In genomic region chr2:45014016-45014702, GRCh38 we compare ENCODE assay signal across 8 cellular contexts. TPM values are rescaled to one million over a fixed set of nuclear protein-coding genes. Genes with fewer than 3 reads are reported as not detected.
DNase-seq lines count a peak whose midpoint lies in the region; ATAC-seq and TF ChIP-seq lines count a peak whose summit lies in the region.

No MANE protein-coding gene starts in this region.

- H2AFZ ChIP-seq in neuronal stem cell (ENCODE audit: low read length): peak overlapping the region; percentile 85

- no peak overlapping the region for H3K4ac ChIP-seq in neuronal stem cell (ENCODE audit: low read length)

- no peak overlapping the region for H3K9ac ChIP-seq in neuronal stem cell (ENCODE audit: low read depth, low read length, poor library complexity)

- H3K36me3 ChIP-seq in neuronal stem cell (replicated peaks in 1 of 2; ENCODE audit: control insufficient read depth in 2 of 2, insufficient read depth in 2 of 2, low read length in 2 of 2): no peaks in the 10 kb centered on the region

- H4K91ac ChIP-seq in neuronal stem cell (ENCODE audit: low read depth, low read length, poor library complexity): no peak overlapping the region

- TF ChIP-seq CTCF in AG04450 (IDR thresholded peaks at IDR 0.05; ENCODE audit: low read depth, low read length) (peak; percentile 37; the same call in 1 of the 2 replicates), fibroblast of pulmonary artery (IDR thresholded peaks at IDR 0.05; ENCODE audit: low read length, missing control alignments) (peak; percentile 30)

- H2BK5ac ChIP-seq in neuronal stem cell (ENCODE audit: low read length): no peak overlapping the region

- POLR2A ChIA-PET in AG04450 (lab: Yijun Ruan, JAX): no interaction called here

- peak overlapping the region; percentile 69 for H2BK15ac ChIP-seq in neuronal stem cell (ENCODE audit: low read length)

- H3K4me3 ChIP-seq in AG04450 (ENCODE audit: low read depth, low read length) (no peak overlapping the region), fibroblast of pulmonary artery (replicated peaks; ENCODE audit: low read depth, low read length) (peak overlapping the region; percentile 37), neuronal stem cell (ENCODE audit: low read length in 2 of 2) (peak overlapping the region; percentile 1 to 74)

- H3K27me3 ChIP-seq in AG04450 (ENCODE audit: control insufficient read depth, insufficient read depth, low read length): peaks cover 86% of the 10 kb centered on the region
- H3K27me3 ChIP-seq in neuronal stem cell (ENCODE audit: control insufficient read depth in 3 of 3, insufficient read depth in 3 of 3, low read depth in 1 of 3, low read length in 3 of 3): peaks cover 33 to 89% (median 41%) of the 10 kb centered on the region in 3 experiments

- CTCF ChIA-PET in AG04450 (lab: Charles Lee): no interaction called here

- DNase-seq in AG04450 (ENCODE audit: low read depth, low spot score) (no peak), GOT3 (lab: John Stamatoyannopoulos, UW) (peak; percentile 36), SKM-1 treated with dmso at 0.1 percent for 144 hours (lab: John Stamatoyannopoulos, UW; ENCODE audit: unreplicated experiment) (peak; percentile 43), fibroblast of pulmonary artery (ENCODE audit: low read depth) (peak; percentile 69), neuronal stem cell (ENCODE audit: low spot score) (no peak), hippocampal formation (lab: John Stamatoyannopoulos, UW) (no peak)
- no peak for DNase-seq in central memory CD4-positive, alpha-beta T cell

- H3K4me1 ChIP-seq in neuronal stem cell (ENCODE audit: control insufficient read depth in 2 of 2, insufficient read depth in 1 of 2, low read depth in 1 of 2, low read length in 2 of 2): peaks cover 12 to 24% of the 10 kb centered on the region in 2 donors

- no peaks in the 10 kb centered on the region for H3K79me1 ChIP-seq in neuronal stem cell (ENCODE audit: low read depth, low read length)

- H3K9me3 ChIP-seq in AG04450 (ENCODE audit: control insufficient read depth, insufficient read depth, low read length): peaks cover 17% of the 10 kb centered on the region; the same call in 1 of the 2 replicates
- H3K9me3 ChIP-seq in neuronal stem cell (replicated peaks in 1 of 2; ENCODE audit: control insufficient read depth in 2 of 2, insufficient read depth in 1 of 2, low read depth in 1 of 2, low read length in 2 of 2): peaks cover 0 to under 1% of the 10 kb centered on the region in 2 donors

- H2BK12ac ChIP-seq in neuronal stem cell (ENCODE audit: low read length): peak overlapping the region; percentile 30

- H4K8ac ChIP-seq in neuronal stem cell (ENCODE audit: low read depth, low read length): no peak overlapping the region

- peak overlapping the region; percentile 61 for H2BK120ac ChIP-seq in neuronal stem cell (ENCODE audit: low read depth, low read length)

- no CpG with 5 or more reads among the region's 57 CpGs for WGBS in neuronal stem cell (ENCODE audit: extremely low coverage in 2 of 2, insufficient read length in 2 of 2, insufficient replicate concordance in 1 of 2), 2 donors

- peak overlapping the region; percentile 93 for H3K18ac ChIP-seq in neuronal stem cell (ENCODE audit: low read length)

- no peak overlapping the region for H3K14ac ChIP-seq in neuronal stem cell (ENCODE audit: low read length)

- H3K27ac ChIP-seq in AG04450 (ENCODE audit: low read depth, low read length): no peak overlapping the region
- no peak overlapping the region for H3K27ac ChIP-seq in neuronal stem cell (replicated peaks; ENCODE audit: low read length)

- ATAC-seq in GM21423 (IDR thresholded peaks at IDR 0.05; ENCODE audit: unreplicated experiment): no peak

- H3K23ac ChIP-seq in neuronal stem cell (ENCODE audit: low read depth, low read length, poor library complexity): no peak overlapping the region

- peak overlapping the region; percentile 70 for H2AK5ac ChIP-seq in neuronal stem cell (ENCODE audit: low read depth, low read length)

- peak overlapping the region; percentile 92 for H3K4me2 ChIP-seq in neuronal stem cell (ENCODE audit: insufficient read depth, low read length, poor library complexity, severe bottlenecking)

RNA-seq across cellular contexts. Expression of gene SIX2, which starts 4.9 kb away (rescaled TPM):
- polyA plus RNA-seq in AG04450 (2011; rRNA removed): not detected in 2 replicates
- polyA minus RNA-seq in AG04450 (2011; rRNA and poly(A)+ RNA removed): not detected in 2 replicates
- polyA plus RNA-seq in neuronal stem cell (2013, experiment 1 of 2): 0.15 TPM
- polyA plus RNA-seq in neuronal stem cell (2013, experiment 2 of 2): 0.22 TPM

Comparison
In these comparisons a context has a peak if more than half of its experiments do, and no peak if none do; other contexts are left out.
1. DNase-seq: peak in GOT3 (single experiment), SKM-1 treated with dmso at 0.1 percent for 144 hours (single experiment) and fibroblast of pulmonary artery (single experiment); none in AG04450 (single experiment), neuronal stem cell (single experiment), central memory CD4-positive, alpha-beta T cell (single experiment) and hippocampal formation (0 of 2).